Comparison of ENCODE assay signal across 8 cellular contexts in the genomic region with DNA sequence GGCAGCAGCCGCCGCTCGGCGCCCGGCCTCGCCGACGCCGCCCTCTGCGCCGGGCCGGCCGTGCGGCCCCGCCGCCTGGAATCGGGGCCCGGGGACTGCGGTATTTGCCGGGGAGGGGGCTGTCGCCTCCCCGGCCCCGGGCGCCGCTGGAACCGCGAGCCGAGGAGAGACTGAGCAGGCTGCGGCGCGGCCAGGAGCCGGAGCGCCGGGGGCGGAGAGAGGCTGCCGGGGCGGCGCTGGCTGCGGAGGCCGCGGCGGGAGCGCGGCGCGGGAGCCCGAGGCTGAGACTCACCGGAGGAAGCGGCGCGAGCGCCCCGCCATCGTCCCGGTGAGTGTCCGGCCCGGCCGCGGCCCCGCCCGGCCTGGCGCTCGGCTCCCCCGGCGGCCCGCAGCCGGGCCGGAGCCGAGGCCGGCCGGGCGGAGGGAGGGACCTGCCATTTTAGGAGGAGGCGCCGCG. TPM values are rescaled to one million over a fixed set of nuclear protein-coding genes. Genes with fewer than 3 reads are reported as not detected.
DNase-seq lines count a peak whose midpoint lies in the region; ATAC-seq and TF ChIP-seq lines count a peak whose summit lies in the region.

No MANE protein-coding gene starts in this region.

- CTCF ChIA-PET in PC-3 (lab: Charles Lee): no interaction called here

- H3K4me3 Mint-ChIP-seq in nephron progenitor cell: no peak overlapping the region
- no peak overlapping the region for H3K4me3 Mint-ChIP-seq in endothelial cell (ENCODE audit: unreplicated experiment)

- peak overlapping the region; percentile 76 for H3K4me3 ChIP-seq in PC-3 (ENCODE audit: low read length)
- peak overlapping the region; percentile 95 for H3K4me3 ChIP-seq in effector memory CD4-positive, alpha-beta T cell (ENCODE audit: insufficient read depth, low read depth, low read length, poor library complexity, severe bottlenecking)

- H3K27me3 ChIP-seq in PC-3 (ENCODE audit: low read length): no peaks in the 10 kb centered on the region
- no peaks in the 10 kb centered on the region for H3K27me3 ChIP-seq in effector memory CD4-positive, alpha-beta T cell (replicated peaks; ENCODE audit: control insufficient read depth, insufficient read depth, low read length, poor library complexity, severe bottlenecking)

- DNase-seq in activated T-cell treated with anti-CD3 and anti-CD28 coated beads for 48 hours (ENCODE audit: low read depth) (peak; percentile 31), activated T-cell treated with anti-CD3 and anti-CD28 coated beads for 4 hours (no peak), PC-3 (no peak), nephron progenitor cell (peak; percentile 43), endothelial cell (ENCODE audit: low spot score) (no peak), ecto neural progenitor cell (ENCODE audit: low spot score) (no peak)
- DNase-seq in effector memory CD4-positive, alpha-beta T cell: no peak

- no TSS peak for BruUV-seq in PC-3 (replicated peaks; lab: Mats Ljungman, UMichigan)

- peaks cover 32% of the 10 kb centered on the region for H4K20me1 ChIP-seq in PC-3 (ENCODE audit: low read length)

- no peak overlapping the region for H2AFZ ChIP-seq in PC-3 (ENCODE audit: low read length)

- peaks cover 12% of the 10 kb centered on the region for H3K36me3 Mint-ChIP-seq in nephron progenitor cell (ENCODE audit: low read depth)
- peaks cover 14% of the 10 kb centered on the region for H3K36me3 Mint-ChIP-seq in endothelial cell (ENCODE audit: low read depth, unreplicated experiment)

- H3K9me3 Mint-ChIP-seq in nephron progenitor cell (no peaks in the 10 kb centered on the region), endothelial cell (ENCODE audit: unreplicated experiment) (no peaks in the 10 kb centered on the region)

- POLR2A ChIA-PET in PC-3 (lab: Charles Lee; ENCODE audit: unreplicated experiment): no interaction called here

- peaks cover 3% of the 10 kb centered on the region for H3K27me3 Mint-ChIP-seq in nephron progenitor cell (ENCODE audit: low read depth, poor library complexity)
- peaks cover 12% of the 10 kb centered on the region for H3K27me3 Mint-ChIP-seq in endothelial cell (ENCODE audit: unreplicated experiment)

- H3K4me2 ChIP-seq in PC-3 (ENCODE audit: low read length): peak overlapping the region; percentile 84; the same call in 1 of the 2 replicates

- no peak for TF ChIP-seq CTCF in PC-3 (conservative IDR thresholded peaks at IDR 0.05; ENCODE audit: low read depth, low read length)
- TF ChIP-seq CTCF in nephron progenitor cell (IDR thresholded peaks at IDR 0.05): no peak
- TF ChIP-seq CTCF in endothelial cell (IDR thresholded peaks at IDR 0.05; ENCODE audit: unreplicated experiment): no peak

- intact Hi-C loops in PC-3 (cut with micrococcal nuclease): loop anchor here (10.0 kb wide), 1 partner anchor 213 kb away; no protein-coding TSS in a partner anchor

- peak overlapping the region; percentile 98 for H3K9ac ChIP-seq in PC-3 (ENCODE audit: low read length)

- peak overlapping the region; percentile 96 for H3K27ac ChIP-seq in PC-3 (ENCODE audit: low read length)
- H3K27ac ChIP-seq in effector memory CD4-positive, alpha-beta T cell (ENCODE audit: insufficient read depth, low read length, poor library complexity, severe bottlenecking): peak overlapping the region; percentile 98

- ATAC-seq in PC-3 (no peak), HG02678 (IDR thresholded peaks at IDR 0.05; ENCODE audit: unreplicated experiment) (no peak)

- no peaks in the 10 kb centered on the region for H3K9me3 ChIP-seq in PC-3 (ENCODE audit: low read length)
- no peaks in the 10 kb centered on the region for H3K9me3 ChIP-seq in effector memory CD4-positive, alpha-beta T cell (ENCODE audit: control insufficient read depth, low read length)

- peaks cover 64% of the 10 kb centered on the region for H3K79me2 ChIP-seq in PC-3 (ENCODE audit: low read length)

- H3K9me2 ChIP-seq in PC-3 (replicated peaks; ENCODE audit: low read length): no peaks in the 10 kb centered on the region

- no peak overlapping the region for H3K27ac Mint-ChIP-seq in nephron progenitor cell
- no peak overlapping the region for H3K27ac Mint-ChIP-seq in endothelial cell (ENCODE audit: unreplicated experiment)

- peaks cover 4% of the 10 kb centered on the region for H3F3A ChIP-seq in PC-3 (ENCODE audit: low read length, unreplicated experiment)

- H3K4me1 ChIP-seq in PC-3 (ENCODE audit: insufficient read depth, low read length): peaks cover 34% of the 10 kb centered on the region
- H3K4me1 ChIP-seq in effector memory CD4-positive, alpha-beta T cell (ENCODE audit: control insufficient read depth, insufficient read depth, low read length, poor library complexity, severe bottlenecking): peaks cover 32% of the 10 kb centered on the region

- H3K4me1 Mint-ChIP-seq in nephron progenitor cell (peaks cover 49% of the 10 kb centered on the region), endothelial cell (ENCODE audit: unreplicated experiment) (peaks cover 49% of the 10 kb centered on the region)

- H3K36me3 ChIP-seq in PC-3 (ENCODE audit: low read depth, low read length): no peaks in the 10 kb centered on the region
- no peaks in the 10 kb centered on the region for H3K36me3 ChIP-seq in effector memory CD4-positive, alpha-beta T cell (ENCODE audit: control insufficient read depth, insufficient read depth, low read length)

RNA-seq across cellular contexts. Expression of a gene that starts 0.8 kb away (rescaled TPM):
- total RNA-seq in PC-3 (2014; rRNA removed): 48.7 and 59.1 TPM in 2 replicates
- 87.5 TPM for total RNA-seq in endothelial cell (ENCODE audit: unreplicated experiment)

Comparison
In these comparisons a context has a peak if more than half of its experiments do, and no peak if none do; other contexts are left out.
1. DNase-seq: peak in activated T-cell treated with anti-CD3 and anti-CD28 coated beads for 48 hours (single experiment) and nephron progenitor cell (single experiment); none in activated T-cell treated with anti-CD3 and anti-CD28 coated beads for 4 hours (single experiment), PC-3 (single experiment), effector memory CD4-positive, alpha-beta T cell (0 of 3), endothelial cell (single experiment) and ecto neural progenitor cell (single experiment).